ENCODE assay signal across 12 cellular contexts in genomic region chr10:122181901-122182799, GRCh38.
A peak's percentile ranks its signal among the peaks of the same experiment; 100 is the strongest.
DNase-seq lines count a peak whose midpoint lies in the region; ATAC-seq lines count a peak whose summit lies in the region.
"Had no signal": no experiment of that assay in that cellular context is flagged by ENCODE, and none has a peak within 500 bp of the region (broad histone marks: within the 10 kb centered on the region; RNA-seq: fewer than 3 reads in every experiment).

No MANE protein-coding gene starts in this region.

- DNase-seq in NCI-H1092 treated with DMSO at 0.1 percent for 48 hours (lab: John Stamatoyannopoulos, UW) = peak; percentile 17
- no peak for DNase-seq in NCI-H1092 (lab: John Stamatoyannopoulos, UW)
- peak; percentile 98 for DNase-seq in NCI-H748 (lab: John Stamatoyannopoulos, UW; ENCODE audit: unreplicated experiment)
- no peak for DNase-seq in epithelial cell of prostate (ENCODE audit: low read depth, low spot score)
- DNase-seq in renal cortical epithelial cell (ENCODE audit: low read depth) = peak; percentile 70
- no peak for DNase-seq in medulla oblongata (ENCODE audit: extremely low spot score)
- DNase-seq in activated naive CD4-positive, alpha-beta T cell treated with anti-CD3 and anti-CD28 coated beads, Interleukin-2, amount 50 U/mL, for 16 hours = no peak
- DNase-seq: DMS79; stimulated activated naive CD4-positive, alpha-beta T cell had no signal

- ATAC-seq in HG02938 (IDR thresholded peaks at IDR 0.05; ENCODE audit: unreplicated experiment) = no peak
- ATAC-seq: K562 had no signal

- H3K27ac ChIP-seq in epithelial cell of prostate = peak overlapping the region; percentile 10
- H3K27ac ChIP-seq: 22Rv1 had no signal

Comparison
In these comparisons a context has a peak if more than half of its experiments do, and no peak if none do; other contexts are left out.
1. DNase-seq: peak in NCI-H1092 treated with DMSO at 0.1 percent for 48 hours (single experiment), NCI-H748 (single experiment) and renal cortical epithelial cell (single experiment); none in NCI-H1092 (single experiment), epithelial cell of prostate (single experiment), medulla oblongata (single experiment) and activated naive CD4-positive, alpha-beta T cell treated with anti-CD3 and anti-CD28 coated beads, Interleukin-2, amount 50 U/mL, for 16 hours (single experiment).